In the genomic region with DNA sequence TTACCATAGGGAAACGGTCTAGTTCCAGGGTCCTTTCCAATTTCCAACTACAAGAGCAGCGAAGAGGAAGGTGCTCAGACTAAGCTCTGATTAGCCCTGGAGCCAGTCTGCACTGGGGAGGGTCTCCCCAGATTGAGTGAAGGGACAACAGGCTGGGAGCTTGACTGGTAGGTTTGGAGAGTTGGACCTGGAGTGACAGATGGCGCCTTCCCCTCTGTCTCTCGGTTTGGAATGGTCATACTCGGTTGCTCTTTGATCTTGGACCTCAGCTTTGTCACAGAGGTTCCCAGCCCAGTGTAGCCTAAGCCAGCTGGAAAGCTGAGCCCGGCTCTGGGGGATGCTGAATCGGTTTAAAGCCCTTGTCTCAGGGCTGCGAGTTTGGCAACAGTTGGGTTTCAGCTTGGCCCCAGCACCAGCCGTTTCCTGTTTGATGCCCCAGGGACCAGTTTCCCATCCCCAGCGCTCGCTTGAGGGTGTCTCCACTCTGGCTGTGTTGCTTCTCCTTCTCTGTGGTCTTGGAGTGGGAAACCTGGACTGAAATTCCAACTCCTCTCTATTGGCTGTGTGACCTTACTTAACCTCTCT, we compare ENCODE assay signal across 8 cellular contexts. TPM values are rescaled to one million over a fixed set of nuclear protein-coding genes. Genes with fewer than 3 reads are reported as not detected.
DNase-seq lines count a peak whose midpoint lies in the region; ATAC-seq and TF ChIP-seq lines count a peak whose summit lies in the region.

No MANE protein-coding gene starts in this region.

- no peak overlapping the region for H2BK120ac ChIP-seq in H9 (ENCODE audit: low read depth, low read length, poor library complexity, severe bottlenecking)

- peak overlapping the region; percentile 99 for H3K27ac ChIP-seq in BLaER1
- no peak overlapping the region for H3K27ac ChIP-seq in H9 (ENCODE audit: insufficient read length, low read depth, low read length)
- H3K27ac ChIP-seq in uterus = peak overlapping the region; percentile 86 to 91

- H3T11ph ChIP-seq in H9 (ENCODE audit: low read length) = no peak overlapping the region

- peak overlapping the region; percentile 99 for H3K4me3 ChIP-seq in BLaER1
- H3K4me3 ChIP-seq in endocrine pancreas (ENCODE audit: control insufficient read depth, insufficient read depth, low read length) = peak overlapping the region; percentile 95
- H3K4me3 ChIP-seq in mucosa of descending colon = no peak overlapping the region
- peak overlapping the region; percentile 92 to 98 for H3K4me3 ChIP-seq in uterus

- no peak overlapping the region for H3K56ac ChIP-seq in H9 (ENCODE audit: insufficient read length, low read depth, low read length)

- H3K27me3 Mint-ChIP-seq in H9 (ENCODE audit: low read depth) = peaks cover 4% of the 10 kb centered on the region

- H2BK12ac ChIP-seq in H9 (ENCODE audit: insufficient read length, low read depth, low read length) = no peak overlapping the region

- no peak overlapping the region for H3K4ac ChIP-seq in H9 (ENCODE audit: low read depth, low read length)

- H3K79me1 ChIP-seq in H9 (ENCODE audit: insufficient read depth, low read depth, low read length, poor library complexity, severe bottlenecking) = peaks cover 9% of the 10 kb centered on the region

- no peak for TF ChIP-seq CTCF in H9 (conservative IDR thresholded peaks at IDR 0.05)
- no peak for TF ChIP-seq CTCF in mucosa of descending colon (IDR thresholded peaks at IDR 0.05)
- TF ChIP-seq CTCF in uterus (IDR thresholded peaks at IDR 0.05) = no peak

- peak overlapping the region; percentile 91 for H3K4me2 ChIP-seq in BLaER1
- peak overlapping the region; percentile 58 for H3K4me2 ChIP-seq in H9 (ENCODE audit: insufficient read depth, insufficient read length, low read length)

- no peak overlapping the region for H3K18ac ChIP-seq in H9 (ENCODE audit: insufficient read length, low read depth, low read length)

- no peak overlapping the region for H2BK15ac ChIP-seq in H9 (ENCODE audit: low read depth, low read length)

- H3K9me3 Mint-ChIP-seq in H9 = no peaks in the 10 kb centered on the region; a peak in 1 of 5 replicates

- H4K5ac ChIP-seq in H9 (ENCODE audit: insufficient read length, low read depth, low read length) = no peak overlapping the region

- peaks cover 3% of the 10 kb centered on the region; the same call in 1 of the 2 replicates for H3K79me2 ChIP-seq in H9 (ENCODE audit: insufficient read depth, low read length)

- H3K9me3 ChIP-seq in BLaER1 = no peaks in the 10 kb centered on the region
- no peaks in the 10 kb centered on the region for H3K9me3 ChIP-seq in H9 (ENCODE audit: control insufficient read depth, low read depth, low read length)
- no peaks in the 10 kb centered on the region for H3K9me3 ChIP-seq in endocrine pancreas (ENCODE audit: control insufficient read depth, low read length)
- H3K9me3 ChIP-seq in mucosa of descending colon = no peaks in the 10 kb centered on the region
- no peaks in the 10 kb centered on the region for H3K9me3 ChIP-seq in uterus

- ATAC-seq in mucosa of descending colon (peak; percentile 3), GM19455 (IDR thresholded peaks at IDR 0.05; ENCODE audit: unreplicated experiment) (no peak), HG02763 (IDR thresholded peaks at IDR 0.05; ENCODE audit: unreplicated experiment) (no peak)

- H2BK5ac ChIP-seq in H9 (ENCODE audit: insufficient read length, low read length) = no peak overlapping the region

- H3K9ac ChIP-seq in BLaER1 (peak overlapping the region; percentile 96), H9 (ENCODE audit: extremely low read depth, insufficient read length, low read length) (no peak overlapping the region), endocrine pancreas (ENCODE audit: control insufficient read depth, insufficient read depth, low read length) (peak overlapping the region; percentile 84)

- no CpG with 5 or more reads among the region's 11 CpGs for WGBS in H9 (ENCODE audit: extremely low coverage, insufficient read length, low lambda C conversion rate)

- no peaks in the 10 kb centered on the region; a peak in 1 of 7 replicates for H3K36me3 Mint-ChIP-seq in H9 (ENCODE audit: insufficient read depth in 1 of 3, low read depth in 3 of 3)

- no peak overlapping the region for H2AFZ ChIP-seq in H9 (ENCODE audit: low read length)

- DNase-seq in H9 = no peak
- peak; percentile 18 for DNase-seq in SKM-1 (lab: John Stamatoyannopoulos, UW; ENCODE audit: unreplicated experiment)
- DNase-seq in mucosa of descending colon = peak; percentile 46 to 74 (median 63)
- peak; percentile 37 to 56 for DNase-seq in uterus

- peaks cover 63% of the 10 kb centered on the region for H3K4me1 ChIP-seq in BLaER1
- peaks cover 4% of the 10 kb centered on the region; the same call in 1 of the 2 replicates for H3K4me1 ChIP-seq in H9 (ENCODE audit: insufficient read depth, low read length)
- peaks cover 7% of the 10 kb centered on the region for H3K4me1 ChIP-seq in endocrine pancreas (ENCODE audit: control insufficient read depth, insufficient read depth, low read length)
- peaks cover 39% of the 10 kb centered on the region for H3K4me1 ChIP-seq in mucosa of descending colon (ENCODE audit: low read depth)
- H3K4me1 ChIP-seq in uterus = no peaks in the 10 kb centered on the region

- no peak overlapping the region for H3K14ac ChIP-seq in H9 (ENCODE audit: insufficient read depth, low read length)

- H3K23me2 ChIP-seq in H9 (ENCODE audit: insufficient read length, low read depth, low read length, poor library complexity, severe bottlenecking) = peaks cover 15% of the 10 kb centered on the region

- no peak for TF ChIP-seq POLR2A in uterus (IDR thresholded peaks at IDR 0.05)

- H3K23ac ChIP-seq in H9 (ENCODE audit: insufficient read length, low read depth, low read length) = no peak overlapping the region

- no peak overlapping the region for H4K91ac ChIP-seq in H9 (ENCODE audit: insufficient read length, low read depth, low read length)

- no peaks in the 10 kb centered on the region for H3K27me3 ChIP-seq in BLaER1
- no peaks in the 10 kb centered on the region for H3K27me3 ChIP-seq in H9 (ENCODE audit: insufficient read depth, low read length)
- no peaks in the 10 kb centered on the region for H3K27me3 ChIP-seq in endocrine pancreas (ENCODE audit: control insufficient read depth, insufficient read depth, low read length)
- H3K27me3 ChIP-seq in uterus = no peaks in the 10 kb centered on the region

- no peaks in the 10 kb centered on the region for H3K36me3 ChIP-seq in BLaER1
- H3K36me3 ChIP-seq in endocrine pancreas (ENCODE audit: control insufficient read depth, insufficient read depth, low read length) = no peaks in the 10 kb centered on the region
- H3K36me3 ChIP-seq in mucosa of descending colon (ENCODE audit: low read depth) = no peaks in the 10 kb centered on the region
- H3K36me3 ChIP-seq in uterus = no peaks in the 10 kb centered on the region

- intact Hi-C loops in mucosa of descending colon (cut with DNase I, micrococcal nuclease) = loop anchor here (10.0 kb wide), 1 partner anchor 70 kb away; no protein-coding TSS in a partner anchor
- intact Hi-C loops in uterus (cut with DNase I; ENCODE audit: low total_unique reads) = no loop called here

- peaks cover 19 to 24% of the 10 kb centered on the region in 2 experiments for H3K4me1 Mint-ChIP-seq in H9

- H4K8ac ChIP-seq in H9 (replicated peaks; ENCODE audit: insufficient read length, low read depth, low read length) = no peak overlapping the region

- H4K20me1 ChIP-seq in BLaER1 = peaks cover 53% of the 10 kb centered on the region
- H4K20me1 ChIP-seq in H9 (ENCODE audit: control insufficient read depth, insufficient read depth, insufficient read length) = no peaks in the 10 kb centered on the region

- no peak overlapping the region for H2AK5ac ChIP-seq in H9 (ENCODE audit: insufficient read length, low read length)

- no peak overlapping the region for H2BK20ac ChIP-seq in H9 (ENCODE audit: low read depth, low read length, poor library complexity, severe bottlenecking)

- peak overlapping the region; percentile 71 to 83 for H3K4me3 Mint-ChIP-seq in H9

- peak overlapping the region in 1 of 3 experiments; percentile 71; a peak in 1 of 7 replicates for H3K27ac Mint-ChIP-seq in H9

RNA-seq across cellular contexts. Expression of a gene that starts 53.1 kb away (rescaled TPM):
- total RNA-seq in H9 (2021) (12.1 and 12.9 TPM in 2 replicates), mucosa of descending colon (10 to 100 TPM in 1 of 3 donors, 1 to 10 TPM in 2; 7.2 to 10.1 (median 9.5) TPM), uterus (100 to 1,000 TPM in 1 of 4 donors, 10 to 100 TPM in 2, 1 to 10 TPM in 1; 8.7 to 118 (median 26.1) TPM)
